21 cellular contexts compared by ENCODE assay signal in the genomic region with DNA sequence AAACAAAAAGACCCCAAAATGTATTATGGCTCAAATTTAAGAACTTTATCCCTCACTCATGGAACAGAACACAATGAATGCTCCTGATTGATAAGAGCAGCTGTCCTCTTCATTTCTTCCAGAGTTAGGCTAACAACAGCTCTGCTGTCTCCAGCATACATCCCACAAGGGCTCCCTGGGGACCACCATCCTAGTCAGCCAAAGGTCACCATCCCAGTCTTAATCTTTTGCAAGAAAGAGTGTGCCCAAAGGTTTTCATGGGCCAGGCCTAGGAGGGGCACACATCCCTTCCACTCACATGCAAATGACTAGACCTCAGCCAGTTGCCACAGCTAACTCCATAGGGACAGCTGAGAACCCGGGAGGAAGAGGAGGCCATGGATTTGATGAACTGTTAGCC.
"Had no signal": no experiment of that assay in that cellular context is flagged by ENCODE, and none has a peak within 500 bp of the region (broad histone marks: within the 10 kb centered on the region; RNA-seq: fewer than 3 reads in every experiment).

No MANE protein-coding gene starts in this region.

- H3K9ac ChIP-seq: KMS-11 had no signal

- H3K27me3 Mint-ChIP-seq: activated CD4-positive, alpha-beta memory T cell treated with anti-CD3 and anti-CD28 coated beads, Interleukin-2, amount 10 ng/mL, durations not matched to agents 7 days and 5 days; activated CD8-positive, alpha-beta memory T cell treated with anti-CD3 and anti-CD28 coated beads, Interleukin-2, amount 10 ng/mL, durations not matched to agents 7 days and 5 days; activated naive CD4-positive, alpha-beta T cell treated with anti-CD3 and anti-CD28 coated beads, Interleukin-2, amount 50 U/mL, for 24 hours; activated naive CD8-positive, alpha-beta T cell treated with anti-CD3 and anti-CD28 coated beads, Interleukin-2, amount 10 ng/mL, durations not matched to agents 7 days and 5 days had no signal

- H3K4me2 ChIP-seq: KMS-11 had no signal

- H3K27ac Mint-ChIP-seq: activated CD4-positive, alpha-beta memory T cell treated with anti-CD3 and anti-CD28 coated beads, Interleukin-2, amount 10 ng/mL, durations not matched to agents 7 days and 5 days; activated CD8-positive, alpha-beta memory T cell treated with anti-CD3 and anti-CD28 coated beads, Interleukin-2, amount 10 ng/mL, durations not matched to agents 7 days and 5 days; activated naive CD4-positive, alpha-beta T cell treated with anti-CD3 and anti-CD28 coated beads, Interleukin-2, amount 50 U/mL, for 24 hours; activated naive CD8-positive, alpha-beta T cell treated with anti-CD3 and anti-CD28 coated beads, Interleukin-2, amount 10 ng/mL, durations not matched to agents 7 days and 5 days; T-cell; T-helper 17 cell had no signal

- H3K9me3 ChIP-seq: ascending aorta, Peyer's patch had no signal

- H3K4me1 Mint-ChIP-seq: activated CD4-positive, alpha-beta memory T cell treated with anti-CD3 and anti-CD28 coated beads, Interleukin-2, amount 10 ng/mL, durations not matched to agents 7 days and 5 days; activated CD8-positive, alpha-beta memory T cell treated with anti-CD3 and anti-CD28 coated beads, Interleukin-2, amount 10 ng/mL, durations not matched to agents 7 days and 5 days; activated naive CD4-positive, alpha-beta T cell treated with anti-CD3 and anti-CD28 coated beads, Interleukin-2, amount 50 U/mL, for 24 hours; activated naive CD8-positive, alpha-beta T cell treated with anti-CD3 and anti-CD28 coated beads, Interleukin-2, amount 10 ng/mL, durations not matched to agents 7 days and 5 days; T-cell; T-helper 17 cell had no signal

- H3K27me3 ChIP-seq: ascending aorta, cardiac muscle cell, Peyer's patch had no signal

- H3K4me3 Mint-ChIP-seq: activated CD4-positive, alpha-beta memory T cell treated with anti-CD3 and anti-CD28 coated beads, Interleukin-2, amount 10 ng/mL, durations not matched to agents 7 days and 5 days; activated CD8-positive, alpha-beta memory T cell treated with anti-CD3 and anti-CD28 coated beads, Interleukin-2, amount 10 ng/mL, durations not matched to agents 7 days and 5 days; activated naive CD4-positive, alpha-beta T cell treated with anti-CD3 and anti-CD28 coated beads, Interleukin-2, amount 50 U/mL, for 24 hours; activated naive CD8-positive, alpha-beta T cell treated with anti-CD3 and anti-CD28 coated beads, Interleukin-2, amount 10 ng/mL, durations not matched to agents 7 days and 5 days; T-cell; T-helper 17 cell had no signal

- DNase-seq: activated CD4-positive, alpha-beta T cell treated with anti-CD3 and anti-CD28 coated beads for 1 hour; activated CD4-positive, CD25-positive, alpha-beta regulatory T cell; activated CD8-positive, alpha-beta memory T cell treated with anti-CD3 and anti-CD28 coated beads for 24 hours; activated CD8-positive, alpha-beta memory T cell treated with anti-CD3 and anti-CD28 coated beads, Interleukin-2, amount 10 ng/mL, durations not matched to agents 7 days and 5 days; activated gamma-delta T cell; MM.1S; NCI-H1436 treated with DMSO at 0.1 percent for 48 hours; NCI-H1694 treated with DMSO at 0.1 percent for 48 hours; NCI-H2029 treated with DMSO at 0.1 percent for 48 hours; NCI-H748 treated with DMSO at 0.1 percent for 48 hours; T-cell; T-helper 17 cell; T-helper 9 cell had no signal

- H3K36me3 Mint-ChIP-seq: activated CD8-positive, alpha-beta memory T cell treated with anti-CD3 and anti-CD28 coated beads, Interleukin-2, amount 10 ng/mL, durations not matched to agents 7 days and 5 days; activated naive CD4-positive, alpha-beta T cell treated with anti-CD3 and anti-CD28 coated beads, Interleukin-2, amount 50 U/mL, for 24 hours; activated naive CD8-positive, alpha-beta T cell treated with anti-CD3 and anti-CD28 coated beads, Interleukin-2, amount 10 ng/mL, durations not matched to agents 7 days and 5 days; T-cell had no signal

- H3K9me3 Mint-ChIP-seq: activated CD4-positive, alpha-beta memory T cell treated with anti-CD3 and anti-CD28 coated beads, Interleukin-2, amount 10 ng/mL, durations not matched to agents 7 days and 5 days; activated naive CD4-positive, alpha-beta T cell treated with anti-CD3 and anti-CD28 coated beads, Interleukin-2, amount 50 U/mL, for 24 hours; activated naive CD8-positive, alpha-beta T cell treated with anti-CD3 and anti-CD28 coated beads, Interleukin-2, amount 10 ng/mL, durations not matched to agents 7 days and 5 days had no signal

- H3K36me3 ChIP-seq: ascending aorta, cardiac muscle cell, Peyer's patch, WERI-Rb-1 had no signal

- H3K4me3 ChIP-seq: ascending aorta, cardiac muscle cell, Peyer's patch had no signal

- H3K27ac ChIP-seq: ascending aorta, cardiac muscle cell, KMS-11, Peyer's patch, WERI-Rb-1 had no signal

- ATAC-seq: activated CD8-positive, alpha-beta memory T cell treated with anti-CD3 and anti-CD28 coated beads, Interleukin-2, amount 10 ng/mL, durations not matched to agents 7 days and 5 days; T-cell; T-helper 17 cell had no signal

- H3K4me1 ChIP-seq: ascending aorta, Peyer's patch had no signal
